In the genomic region with DNA sequence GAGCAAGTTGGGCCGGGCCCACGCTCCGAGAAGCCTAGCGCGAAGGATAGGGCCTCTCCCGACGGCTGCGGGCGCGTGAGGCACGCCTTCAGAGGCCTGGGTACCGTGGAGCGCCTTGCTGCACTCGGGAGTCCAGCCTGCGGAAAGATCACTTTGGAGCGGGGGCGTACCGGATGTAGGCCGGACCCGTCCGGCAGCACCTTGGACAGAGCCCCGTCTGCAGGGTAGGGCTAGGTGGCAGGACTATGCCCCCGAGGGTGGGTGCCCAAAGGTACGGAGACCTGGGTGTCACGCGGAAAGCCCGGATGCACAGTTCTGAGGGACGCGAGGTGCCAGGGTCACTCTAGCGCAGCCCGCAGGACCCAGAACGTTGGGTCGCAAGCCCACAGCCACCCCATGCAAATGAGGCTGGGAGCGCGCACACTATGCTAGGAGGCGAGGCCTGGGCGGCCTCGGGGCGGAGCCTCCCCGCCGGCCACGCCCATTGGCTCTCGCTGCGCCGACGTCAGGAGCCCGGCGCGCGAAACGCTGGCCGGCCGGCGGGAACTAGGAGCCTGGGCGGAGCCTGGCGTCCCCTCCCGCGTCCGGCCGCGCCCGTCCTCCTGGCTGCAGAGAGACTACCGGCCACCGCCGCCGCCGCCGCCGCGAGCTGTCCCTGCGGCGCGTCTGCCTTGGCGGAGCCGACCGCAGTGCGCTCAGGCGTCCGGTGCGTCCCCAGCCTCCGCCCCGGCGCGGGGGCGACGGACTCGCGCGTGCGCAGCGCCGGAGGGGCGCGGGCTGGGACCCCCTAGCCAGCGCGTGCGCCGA, we compare ENCODE assay signal across 1 cellular context.
A peak's percentile ranks its signal among the peaks of the same experiment; 100 is the strongest.
TF ChIP-seq lines count a peak whose summit lies in the region.

Gene PAQR4 (plus strand): TSS at position 611 of the 807 bp plus-strand sequence. CDS start 327 bp downstream, outside the sequence.

TF ChIP-seq in K562, 482 proteins besides CTCF, POLR2A, EP300 and RAD21 (continued from another document and continues in another):
- TF ChIP-seq IRF9 (tag; IDR thresholded peaks at IDR 0.05), result no peak
- TF ChIP-seq BRD9 (IDR thresholded peaks at IDR 0.05; ENCODE audit: low read depth, partially characterized antibody), result no peak
- no peak for TF ChIP-seq ZNF76 (CRISPR knock-in tag; IDR thresholded peaks at IDR 0.05; ENCODE audit: borderline replicate concordance)
- TF ChIP-seq MCM2 (IDR thresholded peaks at IDR 0.05; ENCODE audit: low read depth), result no peak
- no peak for TF ChIP-seq IFI16 (CRISPR knock-in tag; IDR thresholded peaks at IDR 0.05)
- peak in 1 of 2 experiments; percentile 29; a peak in 1 of 4 replicates for TF ChIP-seq KDM4B (IDR thresholded peaks at IDR 0.05; ENCODE audit: borderline replicate concordance in 2 of 2, low read depth in 1 of 2)
- peak; percentile 80 for TF ChIP-seq ZFX (CRISPR knock-in tag; IDR thresholded peaks at IDR 0.05)
- no peak for TF ChIP-seq RBM39 (optimal IDR thresholded peaks at IDR 0.05; ENCODE audit: low read depth, low read length)
- TF ChIP-seq TCF7L2 (IDR thresholded peaks at IDR 0.05; ENCODE audit: low read depth, low read length), result 0 out of 2 replicates have a peak, but pooled peaks have one; percentile 6
- no peak for TF ChIP-seq ZC3H11A (IDR thresholded peaks at IDR 0.05; ENCODE audit: low read depth, low read length)
- TF ChIP-seq ZNF764 (CRISPR knock-in tag; IDR thresholded peaks at IDR 0.05; ENCODE audit: low read depth), result no peak
- no peak for TF ChIP-seq HDAC8 (tag; IDR thresholded peaks at IDR 0.05)
- TF ChIP-seq, protein P1, sequence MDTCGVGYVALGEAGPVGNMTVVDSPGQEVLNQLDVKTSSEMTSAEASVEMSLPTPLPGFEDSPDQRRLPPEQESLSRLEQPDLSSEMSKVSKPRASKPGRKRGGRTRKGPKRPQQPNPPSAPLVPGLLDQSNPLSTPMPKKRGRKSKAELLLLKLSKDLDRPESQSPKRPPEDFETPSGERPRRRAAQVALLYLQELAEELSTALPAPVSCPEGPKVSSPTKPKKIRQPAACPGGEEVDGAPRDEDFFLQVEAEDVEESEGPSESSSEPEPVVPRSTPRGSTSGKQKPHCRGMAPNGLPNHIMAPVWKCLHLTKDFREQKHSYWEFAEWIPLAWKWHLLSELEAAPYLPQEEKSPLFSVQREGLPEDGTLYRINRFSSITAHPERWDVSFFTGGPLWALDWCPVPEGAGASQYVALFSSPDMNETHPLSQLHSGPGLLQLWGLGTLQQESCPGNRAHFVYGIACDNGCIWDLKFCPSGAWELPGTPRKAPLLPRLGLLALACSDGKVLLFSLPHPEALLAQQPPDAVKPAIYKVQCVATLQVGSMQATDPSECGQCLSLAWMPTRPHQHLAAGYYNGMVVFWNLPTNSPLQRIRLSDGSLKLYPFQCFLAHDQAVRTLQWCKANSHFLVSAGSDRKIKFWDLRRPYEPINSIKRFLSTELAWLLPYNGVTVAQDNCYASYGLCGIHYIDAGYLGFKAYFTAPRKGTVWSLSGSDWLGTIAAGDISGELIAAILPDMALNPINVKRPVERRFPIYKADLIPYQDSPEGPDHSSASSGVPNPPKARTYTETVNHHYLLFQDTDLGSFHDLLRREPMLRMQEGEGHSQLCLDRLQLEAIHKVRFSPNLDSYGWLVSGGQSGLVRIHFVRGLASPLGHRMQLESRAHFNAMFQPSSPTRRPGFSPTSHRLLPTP (IDR thresholded peaks at IDR 0.05; ENCODE audit: borderline replicate concordance, extremely low read depth, insufficient read length), result no peak
- peak; percentile 56; the same call in 1 of the 2 replicates for TF ChIP-seq ZNF24 (IDR thresholded peaks at IDR 0.05)
- TF ChIP-seq CAMTA2 (CRISPR knock-in tag; conservative IDR thresholded peaks at IDR 0.05), result no peak
- TF ChIP-seq NEUROD1 (IDR thresholded peaks at IDR 0.05; ENCODE audit: borderline replicate concordance, low read depth, low read length, partially characterized antibody), result no peak
- TF ChIP-seq, protein P2, sequence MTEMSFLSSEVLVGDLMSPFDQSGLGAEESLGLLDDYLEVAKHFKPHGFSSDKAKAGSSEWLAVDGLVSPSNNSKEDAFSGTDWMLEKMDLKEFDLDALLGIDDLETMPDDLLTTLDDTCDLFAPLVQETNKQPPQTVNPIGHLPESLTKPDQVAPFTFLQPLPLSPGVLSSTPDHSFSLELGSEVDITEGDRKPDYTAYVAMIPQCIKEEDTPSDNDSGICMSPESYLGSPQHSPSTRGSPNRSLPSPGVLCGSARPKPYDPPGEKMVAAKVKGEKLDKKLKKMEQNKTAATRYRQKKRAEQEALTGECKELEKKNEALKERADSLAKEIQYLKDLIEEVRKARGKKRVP (CRISPR knock-in tag; IDR thresholded peaks at IDR 0.05), result no peak
- no peak for TF ChIP-seq POLR2AphosphoS2 (IDR thresholded peaks at IDR 0.05; ENCODE audit: low read length)
- no peak for TF ChIP-seq NFE2L1 (tag; IDR thresholded peaks at IDR 0.05; ENCODE audit: borderline replicate concordance, low read depth)
- TF ChIP-seq, protein P3, sequence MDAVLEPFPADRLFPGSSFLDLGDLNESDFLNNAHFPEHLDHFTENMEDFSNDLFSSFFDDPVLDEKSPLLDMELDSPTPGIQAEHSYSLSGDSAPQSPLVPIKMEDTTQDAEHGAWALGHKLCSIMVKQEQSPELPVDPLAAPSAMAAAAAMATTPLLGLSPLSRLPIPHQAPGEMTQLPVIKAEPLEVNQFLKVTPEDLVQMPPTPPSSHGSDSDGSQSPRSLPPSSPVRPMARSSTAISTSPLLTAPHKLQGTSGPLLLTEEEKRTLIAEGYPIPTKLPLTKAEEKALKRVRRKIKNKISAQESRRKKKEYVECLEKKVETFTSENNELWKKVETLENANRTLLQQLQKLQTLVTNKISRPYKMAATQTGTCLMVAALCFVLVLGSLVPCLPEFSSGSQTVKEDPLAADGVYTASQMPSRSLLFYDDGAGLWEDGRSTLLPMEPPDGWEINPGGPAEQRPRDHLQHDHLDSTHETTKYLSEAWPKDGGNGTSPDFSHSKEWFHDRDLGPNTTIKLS (IDR thresholded peaks at IDR 0.05; ENCODE audit: borderline replicate concordance, low read depth), result no peak; the same call in 1 of the 2 replicates
- TF ChIP-seq E2F6 (IDR thresholded peaks at IDR 0.05; ENCODE audit: borderline replicate concordance in 1 of 2, extremely low read depth in 1 of 2, insufficient read depth in 1 of 2, insufficient read length in 1 of 2, low read depth in 1 of 2, low read length in 1 of 2, poor library complexity in 1 of 2, severe bottlenecking in 1 of 2), result peak; percentile 53 to 90
- 0 out of 2 replicates have a peak, but pooled peaks have one; percentile 54 for TF ChIP-seq CBX1 (IDR thresholded peaks at IDR 0.05; ENCODE audit: low read depth)
- TF ChIP-seq OTX1 (CRISPR knock-in tag; IDR thresholded peaks at IDR 0.05), result no peak
- TF ChIP-seq, protein P4, sequence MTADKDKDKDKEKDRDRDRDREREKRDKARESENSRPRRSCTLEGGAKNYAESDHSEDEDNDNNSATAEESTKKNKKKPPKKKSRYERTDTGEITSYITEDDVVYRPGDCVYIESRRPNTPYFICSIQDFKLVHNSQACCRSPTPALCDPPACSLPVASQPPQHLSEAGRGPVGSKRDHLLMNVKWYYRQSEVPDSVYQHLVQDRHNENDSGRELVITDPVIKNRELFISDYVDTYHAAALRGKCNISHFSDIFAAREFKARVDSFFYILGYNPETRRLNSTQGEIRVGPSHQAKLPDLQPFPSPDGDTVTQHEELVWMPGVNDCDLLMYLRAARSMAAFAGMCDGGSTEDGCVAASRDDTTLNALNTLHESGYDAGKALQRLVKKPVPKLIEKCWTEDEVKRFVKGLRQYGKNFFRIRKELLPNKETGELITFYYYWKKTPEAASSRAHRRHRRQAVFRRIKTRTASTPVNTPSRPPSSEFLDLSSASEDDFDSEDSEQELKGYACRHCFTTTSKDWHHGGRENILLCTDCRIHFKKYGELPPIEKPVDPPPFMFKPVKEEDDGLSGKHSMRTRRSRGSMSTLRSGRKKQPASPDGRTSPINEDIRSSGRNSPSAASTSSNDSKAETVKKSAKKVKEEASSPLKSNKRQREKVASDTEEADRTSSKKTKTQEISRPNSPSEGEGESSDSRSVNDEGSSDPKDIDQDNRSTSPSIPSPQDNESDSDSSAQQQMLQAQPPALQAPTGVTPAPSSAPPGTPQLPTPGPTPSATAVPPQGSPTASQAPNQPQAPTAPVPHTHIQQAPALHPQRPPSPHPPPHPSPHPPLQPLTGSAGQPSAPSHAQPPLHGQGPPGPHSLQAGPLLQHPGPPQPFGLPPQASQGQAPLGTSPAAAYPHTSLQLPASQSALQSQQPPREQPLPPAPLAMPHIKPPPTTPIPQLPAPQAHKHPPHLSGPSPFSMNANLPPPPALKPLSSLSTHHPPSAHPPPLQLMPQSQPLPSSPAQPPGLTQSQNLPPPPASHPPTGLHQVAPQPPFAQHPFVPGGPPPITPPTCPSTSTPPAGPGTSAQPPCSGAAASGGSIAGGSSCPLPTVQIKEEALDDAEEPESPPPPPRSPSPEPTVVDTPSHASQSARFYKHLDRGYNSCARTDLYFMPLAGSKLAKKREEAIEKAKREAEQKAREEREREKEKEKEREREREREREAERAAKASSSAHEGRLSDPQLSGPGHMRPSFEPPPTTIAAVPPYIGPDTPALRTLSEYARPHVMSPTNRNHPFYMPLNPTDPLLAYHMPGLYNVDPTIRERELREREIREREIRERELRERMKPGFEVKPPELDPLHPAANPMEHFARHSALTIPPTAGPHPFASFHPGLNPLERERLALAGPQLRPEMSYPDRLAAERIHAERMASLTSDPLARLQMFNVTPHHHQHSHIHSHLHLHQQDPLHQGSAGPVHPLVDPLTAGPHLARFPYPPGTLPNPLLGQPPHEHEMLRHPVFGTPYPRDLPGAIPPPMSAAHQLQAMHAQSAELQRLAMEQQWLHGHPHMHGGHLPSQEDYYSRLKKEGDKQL (CRISPR knock-in tag; IDR thresholded peaks at IDR 0.05; ENCODE audit: borderline replicate concordance), result peak; percentile 87; the same call in 1 of the 2 replicates
- TF ChIP-seq NR4A1 (CRISPR knock-in tag; IDR thresholded peaks at IDR 0.05), result no peak
- 0 out of 2 replicates have a peak, but pooled peaks have one; percentile 17 for TF ChIP-seq NR4A1 (tag; IDR thresholded peaks at IDR 0.05)
- peak; percentile 77 for TF ChIP-seq CXXC5 (CRISPR knock-in tag; IDR thresholded peaks at IDR 0.05)
- TF ChIP-seq, protein P5, sequence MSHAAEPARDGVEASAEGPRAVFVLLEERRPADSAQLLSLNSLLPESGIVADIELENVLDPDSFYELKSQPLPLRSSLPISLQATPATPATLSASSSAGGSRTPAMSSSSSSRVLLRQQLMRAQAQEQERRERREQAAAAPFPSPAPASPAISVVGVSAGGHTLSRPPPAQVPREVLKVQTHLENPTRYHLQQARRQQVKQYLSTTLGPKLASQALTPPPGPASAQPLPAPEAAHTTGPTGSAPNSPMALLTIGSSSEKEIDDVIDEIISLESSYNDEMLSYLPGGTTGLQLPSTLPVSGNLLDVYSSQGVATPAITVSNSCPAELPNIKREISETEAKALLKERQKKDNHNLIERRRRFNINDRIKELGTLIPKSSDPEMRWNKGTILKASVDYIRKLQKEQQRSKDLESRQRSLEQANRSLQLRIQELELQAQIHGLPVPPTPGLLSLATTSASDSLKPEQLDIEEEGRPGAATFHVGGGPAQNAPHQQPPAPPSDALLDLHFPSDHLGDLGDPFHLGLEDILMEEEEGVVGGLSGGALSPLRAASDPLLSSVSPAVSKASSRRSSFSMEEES (CRISPR knock-in tag; IDR thresholded peaks at IDR 0.05), result no peak
- TF ChIP-seq ELK3 (CRISPR knock-in tag; IDR thresholded peaks at IDR 0.05), result no peak
- TF ChIP-seq, protein P6, sequence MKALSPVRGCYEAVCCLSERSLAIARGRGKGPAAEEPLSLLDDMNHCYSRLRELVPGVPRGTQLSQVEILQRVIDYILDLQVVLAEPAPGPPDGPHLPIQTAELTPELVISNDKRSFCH (CRISPR knock-in tag; IDR thresholded peaks at IDR 0.05), result no peak
- TF ChIP-seq, protein P6 (tag; IDR thresholded peaks at IDR 0.05), result no peak; the same call in 1 of the 2 replicates
- TF ChIP-seq ARHGAP35 (IDR thresholded peaks at IDR 0.05; ENCODE audit: partially characterized antibody), result no peak
- no peak for TF ChIP-seq ZNF449 (CRISPR knock-in tag; IDR thresholded peaks at IDR 0.05)
- TF ChIP-seq NFE2 (IDR thresholded peaks at IDR 0.05; ENCODE audit: low read depth), result no peak
- no peak for TF ChIP-seq ZNF134 (CRISPR knock-in tag; conservative IDR thresholded peaks at IDR 0.05)
- TF ChIP-seq ZNF444 (CRISPR knock-in tag; IDR thresholded peaks at IDR 0.05), result no peak
- no peak for TF ChIP-seq KLF16 (IDR thresholded peaks at IDR 0.05)
- no peak for TF ChIP-seq BCL6 (CRISPR knock-in tag; IDR thresholded peaks at IDR 0.05)
